Comparison of ENCODE assay signal across 1 cellular context in genomic region chr2:97691166-97691565, GRCh38.
TF ChIP-seq lines count a peak whose summit lies in the region.

No MANE protein-coding gene starts in this region.

TF ChIP-seq in HepG2, 621 proteins besides CTCF, POLR2A, EP300 and RAD21:
- no peak for TF ChIP-seq HOXA9 (CRISPR knock-in tag; IDR thresholded peaks at IDR 0.05; ENCODE audit: borderline replicate concordance)
- no peak for TF ChIP-seq ZIK1 (CRISPR knock-in tag; IDR thresholded peaks at IDR 0.05; ENCODE audit: borderline replicate concordance, low read depth)
